Comparison of ENCODE assay signal across 1 cellular context in the genomic region with DNA sequence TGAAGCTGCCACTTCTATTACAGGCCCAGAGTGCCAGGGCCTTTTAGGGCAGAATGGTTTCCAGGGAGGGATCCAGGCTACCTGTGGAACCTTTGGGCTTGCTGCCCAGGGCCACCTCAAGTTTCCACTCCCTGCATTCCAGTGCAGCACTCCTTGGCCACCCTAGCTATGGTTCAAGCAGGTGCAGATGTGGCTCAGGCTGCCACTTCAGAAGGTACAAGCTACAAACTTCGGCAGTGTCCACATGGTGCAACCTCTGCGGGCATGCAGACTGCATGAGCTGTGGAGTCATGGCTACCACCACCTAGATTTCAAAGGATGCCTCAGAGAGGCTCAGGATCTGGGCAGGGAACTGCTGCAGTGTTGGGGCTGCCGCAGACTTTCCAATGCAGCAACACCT.
TF ChIP-seq lines count a peak whose summit lies in the region.

No MANE protein-coding gene starts in this region.

TF ChIP-seq in IMR-90, 13 proteins besides CTCF, POLR2A, EP300 and RAD21:
- no peak for TF ChIP-seq CHD1 (IDR thresholded peaks at IDR 0.05; ENCODE audit: low read depth, low read length)
- TF ChIP-seq SMC3 (IDR thresholded peaks at IDR 0.05; ENCODE audit: low read depth, low read length), result no peak
- no peak for TF ChIP-seq MAZ (IDR thresholded peaks at IDR 0.05; ENCODE audit: borderline replicate concordance, low read depth, low read length)
- no peak for TF ChIP-seq RCOR1 (IDR thresholded peaks at IDR 0.05; ENCODE audit: insufficient replicate concordance, low read length)
- no peak for TF ChIP-seq MXI1 (IDR thresholded peaks at IDR 0.05; ENCODE audit: borderline replicate concordance, low read depth, low read length)
- no peak for TF ChIP-seq RFX5 (IDR thresholded peaks at IDR 0.05; ENCODE audit: low read depth, low read length)
TF ChIP-seq in IMR-90: peak in this region for 0.
